ENCODE assay signal across 7 cellular contexts in genomic region chr5:81779125-81779934, GRCh38. TPM values are rescaled to one million over a fixed set of nuclear protein-coding genes. Genes with fewer than 3 reads are reported as not detected.
A peak's percentile ranks its signal among the peaks of the same experiment; 100 is the strongest.
DNase-seq lines count a peak whose midpoint lies in the region; ATAC-seq and TF ChIP-seq lines count a peak whose summit lies in the region.

No MANE protein-coding gene starts in this region.

- peak overlapping the region; percentile 82 for H3K4me2 ChIP-seq in OCI-LY7 (ENCODE audit: low read length)
- peak overlapping the region; percentile 76 for H3K4me2 ChIP-seq in skeletal muscle satellite cell (ENCODE audit: low read length)

- H3K27me3 ChIP-seq in heart right ventricle (no peaks in the 10 kb centered on the region), skeletal muscle satellite cell (ENCODE audit: control insufficient read depth, insufficient read depth, low read length) (no peaks in the 10 kb centered on the region)

- CTCF ChIA-PET in OCI-LY7 (lab: Charles Lee; ENCODE audit: unreplicated experiment) = interaction anchor here (0.7 to 1.2 kb wide), 4 partner anchors 9 to 72 kb away, joined by 3 to 5 read pairs (median 3); no protein-coding TSS in a partner anchor

- H3K36me3 Mint-ChIP-seq in activated naive CD4-positive, alpha-beta T cell treated with anti-CD3 and anti-CD28 coated beads, Interleukin-2, amount 50 U/mL, for 24 hours = no peaks in the 10 kb centered on the region

- no peaks in the 10 kb centered on the region for H3K9me3 Mint-ChIP-seq in activated naive CD4-positive, alpha-beta T cell treated with anti-CD3 and anti-CD28 coated beads, Interleukin-2, amount 50 U/mL, for 24 hours

- intact Hi-C loops in OCI-LY7 (cut with micrococcal nuclease; ENCODE audit: unreplicated experiment) = no loop called here
- intact Hi-C loops in heart right ventricle (cut with DNase I) = no loop called here

- H3K36me3 ChIP-seq in OCI-LY7 (ENCODE audit: insufficient read depth, low read length) = no peaks in the 10 kb centered on the region
- H3K36me3 ChIP-seq in heart right ventricle = no peaks in the 10 kb centered on the region
- no peaks in the 10 kb centered on the region for H3K36me3 ChIP-seq in skeletal muscle satellite cell (ENCODE audit: insufficient read depth, low read length)

- WGBS in heart right ventricle, 2 donors = 17 to 29% methylated on average over 5 of the region's 5 CpGs

- peak overlapping the region; percentile 51 for H3K9ac ChIP-seq in skeletal muscle satellite cell (ENCODE audit: low read depth, low read length)

- peak; percentile 49 for DNase-seq in OCI-LY7 (ENCODE audit: low spot score)
- peak; percentile 58 to 67 for DNase-seq in heart right ventricle
- no peak for DNase-seq in NCI-H1417 treated with DMSO at 0.1 percent for 48 hours (lab: John Stamatoyannopoulos, UW)

- H3K4me1 ChIP-seq in OCI-LY7 (ENCODE audit: insufficient read depth, low read length, poor library complexity, severe bottlenecking) = peaks cover 17% of the 10 kb centered on the region
- peaks cover 5 to 34% (median 19%) of the 10 kb centered on the region in 9 donors for H3K4me1 ChIP-seq in heart right ventricle
- peaks cover 21% of the 10 kb centered on the region for H3K4me1 ChIP-seq in skeletal muscle satellite cell (ENCODE audit: control insufficient read depth, insufficient read depth, low read length)

- H3K4me3 ChIP-seq in OCI-LY7 (ENCODE audit: low read depth, low read length, poor library complexity, severe bottlenecking) (peak overlapping the region; percentile 62), heart right ventricle (peak overlapping the region in 7 of 10 donors; percentile 19 to 46 (median 36)), skeletal muscle satellite cell (ENCODE audit: low read length) (peak overlapping the region; percentile 58)

- no peaks in the 10 kb centered on the region for H3K9me2 ChIP-seq in OCI-LY7 (ENCODE audit: insufficient read depth, low read length)

- H3K79me2 ChIP-seq in OCI-LY7 (ENCODE audit: insufficient read depth, low read depth, low read length) = no peaks in the 10 kb centered on the region

- H3K9me3 ChIP-seq in OCI-LY7 (ENCODE audit: low read length) (no peaks in the 10 kb centered on the region), heart right ventricle (no peaks in the 10 kb centered on the region), skeletal muscle satellite cell (replicated peaks; ENCODE audit: low read length) (no peaks in the 10 kb centered on the region)

- peak overlapping the region; percentile 88 for H3K4me3 Mint-ChIP-seq in activated naive CD4-positive, alpha-beta T cell treated with anti-CD3 and anti-CD28 coated beads, Interleukin-2, amount 50 U/mL, for 24 hours

- H3K27ac ChIP-seq in OCI-LY7 (ENCODE audit: low read depth, low read length, poor library complexity, severe bottlenecking) (peak overlapping the region; percentile 2), heart right ventricle (peak overlapping the region; percentile 8 to 88 (median 70))

- BruUV-seq in OCI-LY7 (replicated peaks; lab: Mats Ljungman, UMichigan) = no TSS peak

- TF ChIP-seq CTCF in OCI-LY7 (conservative IDR thresholded peaks at IDR 0.05; ENCODE audit: low read length) (no peak), heart right ventricle (IDR thresholded peaks at IDR 0.05) (no peak)

- H2AFZ ChIP-seq in OCI-LY7 (ENCODE audit: low read length) = peak overlapping the region; percentile 96

- ATAC-seq in GM18861 (IDR thresholded peaks at IDR 0.05; ENCODE audit: unreplicated experiment) (peak; percentile 91), HG02885 (IDR thresholded peaks at IDR 0.05; ENCODE audit: poor library complexity, unreplicated experiment) (peak; percentile 84), heart right ventricle (peak; percentile 64 to 88 (median 84))

- H3K27ac Mint-ChIP-seq in activated naive CD4-positive, alpha-beta T cell treated with anti-CD3 and anti-CD28 coated beads, Interleukin-2, amount 50 U/mL, for 24 hours = peak overlapping the region; percentile 97

- peaks cover 30% of the 10 kb centered on the region for H3K4me1 Mint-ChIP-seq in activated naive CD4-positive, alpha-beta T cell treated with anti-CD3 and anti-CD28 coated beads, Interleukin-2, amount 50 U/mL, for 24 hours

- H3K27me3 Mint-ChIP-seq in activated naive CD4-positive, alpha-beta T cell treated with anti-CD3 and anti-CD28 coated beads, Interleukin-2, amount 50 U/mL, for 24 hours = no peaks in the 10 kb centered on the region

- no peaks in the 10 kb centered on the region for H4K20me1 ChIP-seq in OCI-LY7 (ENCODE audit: insufficient read depth, low read length)

- POLR2A ChIA-PET in OCI-LY7 (lab: Charles Lee) = interaction anchor here (0.6 to 2.4 kb wide), 23 partner anchors 8 to 200 kb away, joined by 3 to 20 read pairs (median 5); partner anchors contain the start of gene SSBP2

RNA-seq across cellular contexts. Expression of gene SSBP2, which starts 28.4 kb away (rescaled TPM):
- 131 and 172 TPM in 2 replicates for total RNA-seq in OCI-LY7 (2014; rRNA removed; shearing (Covaris generic))
- total RNA-seq in OCI-LY7 (2022) (140 and 160 TPM in 2 replicates), heart right ventricle (10 to 100 TPM; 30.0 to 85.9 (median 56.2) TPM)
- 10 to 100 TPM; 24.2 to 49.6 TPM for polyA plus RNA-seq in heart right ventricle
- 13.5 and 19.3 TPM in 2 replicates for total RNA-seq in skeletal muscle satellite cell (2012; rRNA removed)
